8 cellular contexts compared by ENCODE assay signal in the genomic region with DNA sequence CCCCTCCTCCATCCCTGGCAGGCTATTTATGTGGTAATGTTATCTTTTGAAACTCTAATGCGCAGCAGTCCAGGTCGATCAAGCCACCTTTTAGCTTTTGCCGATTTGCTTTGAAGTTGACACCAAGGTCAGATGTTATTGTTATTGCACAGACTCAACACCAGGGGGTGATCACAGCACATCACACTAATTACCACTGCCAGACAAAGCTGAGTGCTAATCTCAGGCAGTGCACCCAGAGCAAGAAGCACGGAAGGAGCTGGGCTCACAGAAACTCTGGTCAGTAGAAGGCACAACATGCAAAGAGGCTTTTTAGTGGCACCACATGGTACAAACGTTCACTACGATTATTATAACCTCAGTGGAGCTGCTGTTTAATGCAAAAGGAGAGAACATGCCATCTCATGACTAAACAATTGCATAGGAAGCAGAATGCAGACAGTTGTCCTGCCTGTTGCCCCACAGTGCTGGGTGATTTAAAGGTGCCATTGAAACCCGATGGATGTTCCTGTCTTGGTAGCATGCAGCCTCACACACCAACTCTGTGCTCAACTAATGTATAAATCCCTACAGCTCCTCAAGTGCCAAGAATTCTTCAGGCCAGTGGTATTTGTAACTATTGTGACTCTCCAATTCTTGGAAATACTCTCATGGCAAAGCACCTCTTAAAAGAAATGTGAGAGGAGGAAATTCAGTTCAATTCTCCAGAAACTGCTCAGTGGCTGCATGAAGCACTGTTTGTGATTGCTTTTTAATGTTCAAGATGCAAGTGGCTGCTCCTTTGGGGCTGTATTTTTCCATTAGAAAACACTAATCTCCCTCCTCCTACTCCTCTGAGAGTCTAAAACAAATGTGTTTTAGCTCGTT.
DNase-seq lines count a peak whose midpoint lies in the region; ATAC-seq lines count a peak whose summit lies in the region.

No MANE protein-coding gene starts in this region.

- peaks cover 0 to 9% (median 4%) of the 10 kb centered on the region in 4 donors for H3K4me1 Mint-ChIP-seq in CD4-positive, CD25-positive, alpha-beta regulatory T cell
- peaks cover 6% of the 10 kb centered on the region for H3K4me1 Mint-ChIP-seq in stimulated activated memory B cell treated with anti-CD40 and anti-IgM and Interleukin-4, amounts not matched to agents 10 μg/mL and 1 μg/mL and 100 μg/mL, for 72 hours

- no peaks in the 10 kb centered on the region for H3K36me3 Mint-ChIP-seq in CD4-positive, CD25-positive, alpha-beta regulatory T cell
- no peaks in the 10 kb centered on the region for H3K36me3 Mint-ChIP-seq in stimulated activated memory B cell treated with anti-CD40 and anti-IgM and Interleukin-4, amounts not matched to agents 10 μg/mL and 1 μg/mL and 100 μg/mL, for 72 hours

- no peak overlapping the region for H3K27ac ChIP-seq in CD4-positive, CD25-positive, alpha-beta regulatory T cell (ENCODE audit: insufficient read depth, low read length, poor library complexity, severe bottlenecking)

- no peak overlapping the region for H3K27ac Mint-ChIP-seq in CD4-positive, CD25-positive, alpha-beta regulatory T cell
- no peak overlapping the region for H3K27ac Mint-ChIP-seq in stimulated activated memory B cell treated with anti-CD40 and anti-IgM and Interleukin-4, amounts not matched to agents 10 μg/mL and 1 μg/mL and 100 μg/mL, for 72 hours

- no peaks in the 10 kb centered on the region for H3K9me3 Mint-ChIP-seq in CD4-positive, CD25-positive, alpha-beta regulatory T cell
- H3K9me3 Mint-ChIP-seq in stimulated activated memory B cell treated with anti-CD40 and anti-IgM and Interleukin-4, amounts not matched to agents 10 μg/mL and 1 μg/mL and 100 μg/mL, for 72 hours = no peaks in the 10 kb centered on the region

- no peaks in the 10 kb centered on the region for H3K36me3 ChIP-seq in CD4-positive, CD25-positive, alpha-beta regulatory T cell (ENCODE audit: control insufficient read depth, insufficient read depth, low read length)

- ATAC-seq in CD4-positive, CD25-positive, alpha-beta regulatory T cell (ENCODE audit: low read depth in 2 of 2) = peak; percentile 78 to 82
- ATAC-seq in HG03159 (IDR thresholded peaks at IDR 0.05; ENCODE audit: unreplicated experiment) = peak; percentile 96
- peak; percentile 79 for ATAC-seq in stimulated activated memory B cell treated with anti-CD40 and anti-IgM and Interleukin-4, amounts not matched to agents 10 μg/mL and 1 μg/mL and 100 μg/mL, for 72 hours

- peaks cover 2% of the 10 kb centered on the region for H3K27me3 ChIP-seq in CD4-positive, CD25-positive, alpha-beta regulatory T cell (ENCODE audit: control insufficient read depth, insufficient read depth, low read length)

- no peak overlapping the region for H3K4me3 ChIP-seq in CD4-positive, CD25-positive, alpha-beta regulatory T cell (ENCODE audit: low read depth, low read length)

- no peak overlapping the region for H3K4me3 Mint-ChIP-seq in CD4-positive, CD25-positive, alpha-beta regulatory T cell
- H3K4me3 Mint-ChIP-seq in stimulated activated memory B cell treated with anti-CD40 and anti-IgM and Interleukin-4, amounts not matched to agents 10 μg/mL and 1 μg/mL and 100 μg/mL, for 72 hours = no peak overlapping the region

- DNase-seq in CD4-positive, CD25-positive, alpha-beta regulatory T cell = peak; percentile 20 to 71 (median 66)
- DNase-seq in GM19238 (ENCODE audit: insufficient read length, low spot score) (peak; percentile 17), NCI-H460 (ENCODE audit: extremely low read depth, low read depth) (peak; percentile 41), lung microvascular endothelial cell (ENCODE audit: low read depth in 2 of 2) (peak; percentile 82)
- DNase-seq in activated CD4-positive, alpha-beta T cell treated with anti-CD3 and anti-CD28 coated beads for 24 hours (ENCODE audit: low read depth in 2 of 2) = peak; percentile 3 to 5
- DNase-seq in effector CD8-positive, alpha-beta T cell (lab: John Stamatoyannopoulos, UW) = peak; percentile 6

- H3K4me1 ChIP-seq in CD4-positive, CD25-positive, alpha-beta regulatory T cell (ENCODE audit: control insufficient read depth, insufficient read depth, low read length, poor library complexity, severe bottlenecking) = no peaks in the 10 kb centered on the region

- no peaks in the 10 kb centered on the region for H3K27me3 Mint-ChIP-seq in CD4-positive, CD25-positive, alpha-beta regulatory T cell
- no peaks in the 10 kb centered on the region for H3K27me3 Mint-ChIP-seq in stimulated activated memory B cell treated with anti-CD40 and anti-IgM and Interleukin-4, amounts not matched to agents 10 μg/mL and 1 μg/mL and 100 μg/mL, for 72 hours

- H3K9me3 ChIP-seq in CD4-positive, CD25-positive, alpha-beta regulatory T cell (ENCODE audit: control insufficient read depth in 2 of 2, low read length in 2 of 2) = no peaks in the 10 kb centered on the region

Comparison
In these comparisons a context has a peak if more than half of its experiments do, and no peak if none do; other contexts are left out.
1. DNase-seq: peak in every context shown above with its lines; median percentile 82 in lung microvascular endothelial cell; 66 in CD4-positive, CD25-positive, alpha-beta regulatory T cell; 41 in NCI-H460; 17 in GM19238; 6 in effector CD8-positive, alpha-beta T cell; 4 in activated CD4-positive, alpha-beta T cell treated with anti-CD3 and anti-CD28 coated beads for 24 hours.